In genomic region chr3:180239939-180240338, GRCh38 we compare ENCODE assay signal across 9 cellular contexts.
"Had no signal": no experiment of that assay in that cellular context is flagged by ENCODE, and none has a peak within 500 bp of the region (broad histone marks: within the 10 kb centered on the region; RNA-seq: fewer than 3 reads in every experiment).

No MANE protein-coding gene starts in this region.

- H3K4me3 ChIP-seq: GM23248, HAP-1, K562 had no signal

- H3K9ac ChIP-seq: GM23248 had no signal

- H2AFZ ChIP-seq: GM23248 had no signal

- H3K27ac ChIP-seq: GM23248 had no signal

- H3K27ac Mint-ChIP-seq: HFFc6 had no signal

- H3K36me3 ChIP-seq: HAP-1 had no signal

- ATAC-seq: HCT116, K562 had no signal

- H3K4me3 Mint-ChIP-seq: HFFc6 had no signal

- DNase-seq: GM23248, GOT3, H7, HFFc6, IMR-90, KG1 had no signal

- H3K4me1 ChIP-seq: HAP-1 had no signal

- H3K9me3 ChIP-seq: HAP-1 had no signal
